In the genomic region with DNA sequence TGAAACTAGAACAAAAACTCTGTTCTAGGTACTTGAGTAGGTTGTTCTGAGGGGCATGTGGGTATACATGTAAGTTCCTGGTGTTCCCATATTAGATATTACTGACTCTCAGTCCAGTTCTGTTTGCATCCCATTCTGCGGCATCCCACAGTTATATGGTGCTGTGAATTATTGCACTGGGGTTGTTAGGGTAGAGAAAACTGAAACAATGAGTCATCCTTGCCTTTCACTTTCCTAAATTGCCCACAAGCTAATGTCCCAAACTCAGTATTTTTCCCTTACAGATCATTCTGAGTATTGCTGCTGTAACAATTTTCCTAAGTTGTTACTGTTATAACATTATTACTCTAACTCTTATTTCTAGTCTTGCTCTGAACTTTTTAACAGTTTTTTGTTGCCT, we compare ENCODE assay signal across 8 cellular contexts. TPM values are rescaled to one million over a fixed set of nuclear protein-coding genes. Genes with fewer than 3 reads are reported as not detected.
DNase-seq lines count a peak whose midpoint lies in the region; ATAC-seq, FAIRE-seq and TF ChIP-seq lines count a peak whose summit lies in the region.

No MANE protein-coding gene starts in this region.

- peaks cover 22% of the 10 kb centered on the region for H3K4me1 Mint-ChIP-seq in T-helper 2 cell treated with Interferon-gamma antibody and Interleukin-4, amounts not matched to agents 5 μg/mL and 100 μg/mL, for 36 hours (ENCODE audit: low read depth)

- H3K36me3 Mint-ChIP-seq in T-helper 2 cell treated with Interferon-gamma antibody and Interleukin-4, amounts not matched to agents 5 μg/mL and 100 μg/mL, for 36 hours (ENCODE audit: low read depth), result peaks cover 19% of the 10 kb centered on the region

- no peak overlapping the region for H3K27ac ChIP-seq in A549

- H3K4me3 ChIP-seq in A549, result no peak overlapping the region

- CTCF ChIA-PET in A549 (lab: Yijun Ruan, JAX), result no interaction called here

- H3K4me2 ChIP-seq in A549, result no peak overlapping the region

- TF ChIP-seq POLR2A in A549 (IDR thresholded peaks at IDR 0.05; ENCODE audit: low read length), result no peak

- H3K9me3 Mint-ChIP-seq in T-helper 2 cell treated with Interferon-gamma antibody and Interleukin-4, amounts not matched to agents 5 μg/mL and 100 μg/mL, for 36 hours, result no peaks in the 10 kb centered on the region

- no peaks in the 10 kb centered on the region for H3K27me3 Mint-ChIP-seq in T-helper 2 cell treated with Interferon-gamma antibody and Interleukin-4, amounts not matched to agents 5 μg/mL and 100 μg/mL, for 36 hours (ENCODE audit: low read depth)

- DNase-seq in A549 (ENCODE audit: low read depth in 1 of 2, low spot score in 1 of 2) (no peak), dedifferentiated amniotic fluid mesenchymal stem cell (ENCODE audit: extremely low spot score) (no peak), left ventricle myocardium superior (no peak), midbrain (lab: John Stamatoyannopoulos, UW) (no peak), NCI-H82 treated with DMSO at 0.1 percent for 48 hours (lab: John Stamatoyannopoulos, UW; ENCODE audit: unreplicated experiment) (no peak)
- peak; percentile 35 for DNase-seq in T-helper 2 cell treated with Interferon-gamma antibody and Interleukin-4, amounts not matched to agents 5 μg/mL and 100 μg/mL, for 36 hours (ENCODE audit: low spot score)

- no peak for TF ChIP-seq RAD21 in A549 (conservative IDR thresholded peaks at IDR 0.05 in 1 of 2, IDR thresholded peaks at IDR 0.05 in 1 of 2)

- TF ChIP-seq CTCF in A549 (IDR thresholded peaks at IDR 0.05), result no peak

- no peak for FAIRE-seq in A549 (lab: Jason Lieb, UNC)

- intact Hi-C loops in left ventricle myocardium superior (cut with micrococcal nuclease), result no loop called here

- peaks cover 26% of the 10 kb centered on the region for H3K4me1 ChIP-seq in A549

- no peak for TF ChIP-seq EP300 in A549 (IDR thresholded peaks at IDR 0.05)

- WGBS in A549 (ENCODE audit: missing lambda C conversion rate), result 88% methylated on average over 1 of the region's 1 CpG

- no peak overlapping the region for H3K4me3 Mint-ChIP-seq in T-helper 2 cell treated with Interferon-gamma antibody and Interleukin-4, amounts not matched to agents 5 μg/mL and 100 μg/mL, for 36 hours

- no peaks in the 10 kb centered on the region for H3K9me3 ChIP-seq in A549

- ATAC-seq in A549, result no peak
- peak; percentile 27 for ATAC-seq in GM18520 (IDR thresholded peaks at IDR 0.05; ENCODE audit: unreplicated experiment)
- ATAC-seq in HG02973 (IDR thresholded peaks at IDR 0.05; ENCODE audit: unreplicated experiment), result peak; percentile 31
- ATAC-seq in left ventricle myocardium superior, result no peak

- POLR2A ChIA-PET in A549 (lab: Yijun Ruan, JAX), result no interaction called here

- no peak overlapping the region for H3K27ac Mint-ChIP-seq in T-helper 2 cell treated with Interferon-gamma antibody and Interleukin-4, amounts not matched to agents 5 μg/mL and 100 μg/mL, for 36 hours

TF ChIP-seq in A549, 52 proteins besides CTCF, POLR2A, EP300 and RAD21:
- TF ChIP-seq FOSL2 (IDR thresholded peaks at IDR 0.05) (no peak), FOSL2 (CRISPR knock-in tag; IDR thresholded peaks at IDR 0.05) (peak; percentile 36; the same call in 1 of the 2 replicates), TP53 (CRISPR knock-in tag; IDR thresholded peaks at IDR 0.05) (no peak), TFCP2L1 (CRISPR knock-in tag; IDR thresholded peaks at IDR 0.05) (no peak), CBX2 (IDR thresholded peaks at IDR 0.05; ENCODE audit: borderline replicate concordance, low read depth) (no peak), CEBPB (IDR thresholded peaks at IDR 0.05) (no peak)
- TF ChIP-seq, protein P1, sequence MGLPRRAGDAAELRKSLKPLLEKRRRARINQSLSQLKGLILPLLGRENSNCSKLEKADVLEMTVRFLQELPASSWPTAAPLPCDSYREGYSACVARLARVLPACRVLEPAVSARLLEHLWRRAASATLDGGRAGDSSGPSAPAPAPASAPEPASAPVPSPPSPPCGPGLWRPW (IDR thresholded peaks at IDR 0.05), result no peak
- TF ChIP-seq, protein P2, sequence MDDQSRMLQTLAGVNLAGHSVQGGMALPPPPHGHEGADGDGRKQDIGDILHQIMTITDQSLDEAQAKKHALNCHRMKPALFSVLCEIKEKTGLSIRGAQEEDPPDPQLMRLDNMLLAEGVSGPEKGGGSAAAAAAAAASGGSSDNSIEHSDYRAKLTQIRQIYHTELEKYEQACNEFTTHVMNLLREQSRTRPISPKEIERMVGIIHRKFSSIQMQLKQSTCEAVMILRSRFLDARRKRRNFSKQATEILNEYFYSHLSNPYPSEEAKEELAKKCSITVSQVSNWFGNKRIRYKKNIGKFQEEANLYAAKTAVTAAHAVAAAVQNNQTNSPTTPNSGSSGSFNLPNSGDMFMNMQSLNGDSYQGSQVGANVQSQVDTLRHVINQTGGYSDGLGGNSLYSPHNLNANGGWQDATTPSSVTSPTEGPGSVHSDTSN (IDR thresholded peaks at IDR 0.05), result no peak
TF ChIP-seq in A549: peak in this region for 1.

RNA-seq across cellular contexts. Expression of a gene that starts 3.0 kb away (rescaled TPM):
- polyA plus RNA-seq in A549 (2011; rRNA removed) (122 and 152 TPM in 2 replicates), A549 (2017; fragmentation: RNase III; extraction: RNeasy Plus Mini Kit Qiagen cat#74134 plus additional on column Dnase treatment) (53.5 to 65.5 TPM (median 53.6 TPM) in 3 replicates)
- polyA plus RNA-seq in A549 (2012; cell fraction: cytosol; rRNA removed), result 20.2 and 20.8 TPM in 2 replicates
- 16.6 and 23.3 TPM in 2 replicates for polyA plus RNA-seq in A549 (2012; cell fraction: nucleus; rRNA removed)
- 61.5 and 124 TPM in 2 replicates for polyA minus RNA-seq in A549 (2011; rRNA and poly(A)+ RNA removed)
- 15.1 TPM for total RNA-seq in left ventricle myocardium superior

Comparison
In these comparisons a context has a peak if more than half of its experiments do, and no peak if none do; other contexts are left out.
1. ATAC-seq: peak in GM18520 (single experiment) and HG02973 (single experiment); none in A549 (0 of 2) and left ventricle myocardium superior (single experiment).